In genomic region chr3:98626151-98626550, GRCh38 we compare ENCODE assay signal across 28 cellular contexts.
"Had no signal": no experiment of that assay in that cellular context is flagged by ENCODE, and none has a peak within 500 bp of the region (broad histone marks: within the 10 kb centered on the region; RNA-seq: fewer than 3 reads in every experiment).

No MANE protein-coding gene starts in this region.

- H3K36me3 ChIP-seq: neural progenitor cell, ovary, right lobe of liver, sigmoid colon, stomach, thoracic aorta, thyroid gland, tibial nerve, upper lobe of left lung, vagina had no signal

- H3K4me1 ChIP-seq: parathyroid adenoma, psoas muscle, right lobe of liver, sigmoid colon, stomach, thyroid gland, tibial nerve, upper lobe of left lung, vagina had no signal

- H3K9me3 ChIP-seq: ovary, psoas muscle, right lobe of liver, sigmoid colon, stomach, thoracic aorta, thyroid gland, tibial nerve, upper lobe of left lung, vagina had no signal

- H3K27ac ChIP-seq: neural progenitor cell, ovary, parathyroid adenoma, psoas muscle, right lobe of liver, sigmoid colon, stomach, thoracic aorta, thyroid gland, tibial nerve, upper lobe of left lung, vagina had no signal

- H2AFZ ChIP-seq: neural progenitor cell, parathyroid adenoma had no signal

- H3K4me1 Mint-ChIP-seq: nephron; stimulated activated effector memory CD8-positive, alpha-beta T cell treated with anti-CD3 and anti-CD28 coated beads, Interleukin-12 subunit alpha, Interleukin-12 subunit beta, amount 100 ng/mL, for 72 hours; stimulated activated naive B cell treated with anti-CD40 and anti-IgM and Interleukin-4, amounts not matched to agents 10 μg/mL and 1 μg/mL and 100 μg/mL, for 72 hours had no signal

- H3K27me3 ChIP-seq: neural progenitor cell, ovary, right lobe of liver, sigmoid colon, stomach, thyroid gland, tibial nerve, upper lobe of left lung, vagina had no signal

- H3K36me3 Mint-ChIP-seq: neural progenitor cell; stimulated activated effector memory CD8-positive, alpha-beta T cell treated with anti-CD3 and anti-CD28 coated beads, Interleukin-12 subunit alpha, Interleukin-12 subunit beta, amount 100 ng/mL, for 72 hours; stimulated activated naive B cell treated with anti-CD40 and anti-IgM and Interleukin-4, amounts not matched to agents 10 μg/mL and 1 μg/mL and 100 μg/mL, for 72 hours had no signal

- H3K9me3 Mint-ChIP-seq: nephron; neural progenitor cell; stimulated activated effector memory CD8-positive, alpha-beta T cell treated with anti-CD3 and anti-CD28 coated beads, Interleukin-12 subunit alpha, Interleukin-12 subunit beta, amount 100 ng/mL, for 72 hours; stimulated activated naive B cell treated with anti-CD40 and anti-IgM and Interleukin-4, amounts not matched to agents 10 μg/mL and 1 μg/mL and 100 μg/mL, for 72 hours; stimulated activated naive CD8-positive, alpha-beta T cell treated with anti-CD3 and anti-CD28 coated beads, Interleukin-15, Interleukin-2, amounts not matched to agents 100 ng/mL and 50 ng/mL, for 24 hours had no signal

- H3K4me2 ChIP-seq: neural progenitor cell had no signal

- H3K4me3 ChIP-seq: neural progenitor cell, ovary, psoas muscle, right lobe of liver, sigmoid colon, stomach, thoracic aorta, thyroid gland, tibial nerve, upper lobe of left lung, vagina had no signal

- H3K79me2 ChIP-seq: parathyroid adenoma had no signal

- DNase-seq: occipital lobe; ovary; posterior cingulate gyrus; psoas muscle; right cardiac atrium; right lobe of liver; sigmoid colon; small intestine; stimulated activated CD4-positive, alpha-beta T cell treated with anti-CD3 and anti-CD28 coated beads, Interleukin-15, amount 100 ng/mL, for 24 hours; stimulated activated CD4-positive, alpha-beta T cell treated with anti-CD3 and anti-CD28 coated beads, Interleukin-2, amount 100 ng/mL, for 24 hours; stimulated activated CD4-positive, alpha-beta T cell treated with anti-CD3 and anti-CD28 coated beads, Interleukin-2, amount 100 ng/mL, for 48 hours; stimulated activated CD4-positive, alpha-beta T cell treated with anti-CD3 and anti-CD28 coated beads, Interleukin-4, amount 100 ng/mL, for 24 hours; stimulated activated naive B cell treated with anti-CD40 and anti-IgM and Interleukin-4, amounts not matched to agents 10 μg/mL and 1 μg/mL and 100 μg/mL, for 72 hours; stimulated activated naive CD4-positive, alpha-beta T cell treated with Interleukin-2 at 50 U/mL for 16 hours; stomach; thyroid gland; trophoblast cell; upper lobe of left lung had no signal

- FAIRE-seq: small intestine, urothelium cell line had no signal

- H3K27ac Mint-ChIP-seq: nephron; neural progenitor cell; progenitor cell of endocrine pancreas; stimulated activated effector memory CD8-positive, alpha-beta T cell treated with anti-CD3 and anti-CD28 coated beads, Interleukin-12 subunit alpha, Interleukin-12 subunit beta, amount 100 ng/mL, for 72 hours; stimulated activated naive B cell treated with anti-CD40 and anti-IgM and Interleukin-4, amounts not matched to agents 10 μg/mL and 1 μg/mL and 100 μg/mL, for 72 hours; stimulated activated naive CD8-positive, alpha-beta T cell treated with anti-CD3 and anti-CD28 coated beads, Interleukin-15, Interleukin-2, amounts not matched to agents 100 ng/mL and 50 ng/mL, for 24 hours had no signal

- H3K4me3 Mint-ChIP-seq: nephron; neural progenitor cell; stimulated activated effector memory CD8-positive, alpha-beta T cell treated with anti-CD3 and anti-CD28 coated beads, Interleukin-12 subunit alpha, Interleukin-12 subunit beta, amount 100 ng/mL, for 72 hours; stimulated activated naive B cell treated with anti-CD40 and anti-IgM and Interleukin-4, amounts not matched to agents 10 μg/mL and 1 μg/mL and 100 μg/mL, for 72 hours; stimulated activated naive CD8-positive, alpha-beta T cell treated with anti-CD3 and anti-CD28 coated beads, Interleukin-15, Interleukin-2, amounts not matched to agents 100 ng/mL and 50 ng/mL, for 24 hours had no signal

- H3K9ac ChIP-seq: neural progenitor cell, parathyroid adenoma had no signal

- ATAC-seq: psoas muscle; right cardiac atrium; right lobe of liver; stimulated activated effector memory CD8-positive, alpha-beta T cell treated with anti-CD3 and anti-CD28 coated beads, Interleukin-12 subunit alpha, Interleukin-12 subunit beta, amount 100 ng/mL, for 72 hours; stimulated activated naive B cell treated with anti-CD40 and anti-IgM and Interleukin-4, amounts not matched to agents 10 μg/mL and 1 μg/mL and 100 μg/mL, for 72 hours had no signal

- H3K27me3 Mint-ChIP-seq: progenitor cell of endocrine pancreas; stimulated activated naive B cell treated with anti-CD40 and anti-IgM and Interleukin-4, amounts not matched to agents 10 μg/mL and 1 μg/mL and 100 μg/mL, for 72 hours; stimulated activated naive CD8-positive, alpha-beta T cell treated with anti-CD3 and anti-CD28 coated beads, Interleukin-15, Interleukin-2, amounts not matched to agents 100 ng/mL and 50 ng/mL, for 24 hours had no signal
